In the genomic region with DNA sequence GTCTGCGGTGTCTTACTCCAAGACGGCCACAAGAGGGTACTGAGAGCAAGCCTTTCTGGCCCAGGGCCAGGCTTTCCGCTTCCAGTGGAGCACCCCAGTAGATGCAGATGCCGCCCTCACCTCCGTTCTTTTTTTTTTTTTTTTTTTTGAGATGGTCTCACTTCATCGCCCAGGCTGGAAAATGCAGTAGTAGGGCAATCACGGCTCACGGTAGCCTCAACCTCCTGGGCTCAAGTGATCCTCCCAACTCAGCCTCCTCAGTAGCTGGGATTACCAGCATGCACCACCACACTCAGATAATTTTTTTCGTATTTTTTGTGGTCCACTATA, we compare ENCODE assay signal across 8 cellular contexts. TPM values are rescaled to one million over a fixed set of nuclear protein-coding genes. Genes with fewer than 3 reads are reported as not detected.
DNase-seq lines count a peak whose midpoint lies in the region; ATAC-seq and TF ChIP-seq lines count a peak whose summit lies in the region.

No MANE protein-coding gene starts in this region.

- H3K9ac ChIP-seq in parathyroid adenoma, result no peak overlapping the region

- no peaks in the 10 kb centered on the region for H3K79me2 ChIP-seq in parathyroid adenoma

- WGBS in upper lobe of left lung, 2 donors, result 12% methylated on average over 9 of the region's 9 CpGs

- no peak for TF ChIP-seq EP300 in upper lobe of left lung (IDR thresholded peaks at IDR 0.05)

- ATAC-seq in upper lobe of left lung (ENCODE audit: low FRiP score in 2 of 2), result peak; percentile 51 to 72

- H3K27ac ChIP-seq in SJSA1, result no peak overlapping the region
- no peak overlapping the region for H3K27ac ChIP-seq in parathyroid adenoma
- H3K27ac ChIP-seq in upper lobe of left lung, result no peak overlapping the region

- H3K9me3 ChIP-seq in SJSA1 (replicated peaks) (no peaks in the 10 kb centered on the region), parathyroid adenoma (ENCODE audit: control insufficient read depth, low read length) (no peaks in the 10 kb centered on the region), upper lobe of left lung (no peaks in the 10 kb centered on the region)

- H3K27me3 ChIP-seq in SJSA1 (replicated peaks) (no peaks in the 10 kb centered on the region), parathyroid adenoma (ENCODE audit: control insufficient read depth, insufficient read depth, low read length) (no peaks in the 10 kb centered on the region), upper lobe of left lung (no peaks in the 10 kb centered on the region)

- H3K4me2 ChIP-seq in parathyroid adenoma (ENCODE audit: low read length), result no peak overlapping the region

- TF ChIP-seq POLR2A in upper lobe of left lung (IDR thresholded peaks at IDR 0.05), result no peak

- H3K36me3 ChIP-seq in SJSA1 (no peaks in the 10 kb centered on the region), parathyroid adenoma (ENCODE audit: control insufficient read depth, insufficient read depth, low read length) (no peaks in the 10 kb centered on the region), upper lobe of left lung (no peaks in the 10 kb centered on the region)

- H2AFZ ChIP-seq in parathyroid adenoma, result no peak overlapping the region

- TF ChIP-seq CTCF in GM20000 (IDR thresholded peaks at IDR 0.05; ENCODE audit: extremely low read depth, missing control alignments) (peak; percentile 67), parathyroid adenoma (IDR thresholded peaks at IDR 0.05) (peak; percentile 68), upper lobe of left lung (IDR thresholded peaks at IDR 0.05) (peak; percentile 65 to 83 (median 72))

- DNase-seq in AG20443 (ENCODE audit: low spot score) (peak; percentile 85), GM20000 (ENCODE audit: low spot score) (peak; percentile 91), MV-4-11 (lab: John Stamatoyannopoulos, UW) (peak; percentile 72), SJSA1 (ENCODE audit: low read depth in 1 of 2, low spot score in 2 of 2) (peak; percentile 44 to 71), germinal center (ENCODE audit: low spot score) (peak; percentile 86), upper lobe of left lung (peak in 1 of 2 donors; percentile 91)
- DNase-seq in activated gamma-delta T cell treated with anti-CD3 and anti-CD28 coated beads, Interleukin-2, amount 50 U/mL, for 16 hours (ENCODE audit: low read depth), result peak; percentile 51

- peaks cover 5% of the 10 kb centered on the region for H3K4me1 ChIP-seq in SJSA1 (replicated peaks)
- H3K4me1 ChIP-seq in parathyroid adenoma, result no peaks in the 10 kb centered on the region
- H3K4me1 ChIP-seq in upper lobe of left lung, result peaks cover 9 to 27% (median 18%) of the 10 kb centered on the region in 4 donors

- H3K4me3 ChIP-seq in SJSA1, result no peak overlapping the region
- H3K4me3 ChIP-seq in parathyroid adenoma (ENCODE audit: low read depth, low read length), result no peak overlapping the region
- no peak overlapping the region for H3K4me3 ChIP-seq in upper lobe of left lung

RNA-seq across cellular contexts. Expression of gene LBHD2, which starts 5.6 kb away (rescaled TPM):
- 0.82 TPM in 1 of 2 replicates, not detected in the other for total RNA-seq in SJSA1 (2014; rRNA removed; shearing (Covaris generic))
- not detected for total RNA-seq in upper lobe of left lung

RNA-seq across cellular contexts. Expression of gene EXOC3L4, which starts 16.1 kb away (rescaled TPM):
- 0.50 TPM in 1 of 2 replicates, not detected in the other for total RNA-seq in SJSA1 (2014; rRNA removed; shearing (Covaris generic))
- total RNA-seq in upper lobe of left lung, result 1 to 10 TPM in 5 of 6 donors, under 1 TPM in 1; 0.30 to 7.6 (median 2.9) TPM

RNA-seq across cellular contexts. Expression of gene CDC42BPB, which starts 21.0 kb away (rescaled TPM):
- 53.4 and 56.5 TPM in 2 replicates for total RNA-seq in SJSA1 (2014; rRNA removed; shearing (Covaris generic))
- total RNA-seq in upper lobe of left lung, result 100 to 1,000 TPM; 108 to 268 (median 124) TPM

RNA-seq across cellular contexts. Expression of gene TNFAIP2, which starts 44.9 kb away (rescaled TPM):
- 28.4 and 43.0 TPM in 2 replicates for total RNA-seq in SJSA1 (2014; rRNA removed; shearing (Covaris generic))
- 100 to 1,000 TPM in 4 of 6 donors, 10 to 100 TPM in 2; 51.2 to 542 (median 229) TPM for total RNA-seq in upper lobe of left lung
